In genomic region chr3:15794842-15795562, GRCh38 we compare ENCODE assay signal across 8 cellular contexts. TPM values are rescaled to one million over a fixed set of nuclear protein-coding genes. Genes with fewer than 3 reads are reported as not detected.
DNase-seq lines count a peak whose midpoint lies in the region; ATAC-seq and TF ChIP-seq lines count a peak whose summit lies in the region.

No MANE protein-coding gene starts in this region.

- no peak for DNase-seq in heart left ventricle
- no peak for DNase-seq in left cardiac atrium
- no peak for DNase-seq in activated T-helper 2 cell treated with anti-CD3 and anti-CD28 coated beads, Interferon-gamma antibody, Interleukin-2, Interleukin-4, amounts not matched to agents 10 μg/mL and 5 μg/mL and 100 μg/mL, durations not matched to agents 14 hours and 24 hours and 36 hours (ENCODE audit: low spot score)
- peak; percentile 2 for DNase-seq in kidney tubule cell (ENCODE audit: low spot score)
- no peak for DNase-seq in activated naive CD4-positive, alpha-beta T cell treated with anti-CD3 and anti-CD28 coated beads, Interleukin-2, amount 10 ng/mL, durations not matched to agents 7 days and 5 days
- no peak for DNase-seq in effector CD8-positive, alpha-beta T cell (lab: John Stamatoyannopoulos, UW)

- peaks cover 46% of the 10 kb centered on the region for H3K36me3 Mint-ChIP-seq in activated T-helper 2 cell treated with anti-CD3 and anti-CD28 coated beads, Interferon-gamma antibody, Interleukin-2, Interleukin-4, amounts not matched to agents 10 μg/mL and 5 μg/mL and 100 μg/mL, durations not matched to agents 14 hours and 24 hours and 36 hours (ENCODE audit: low read depth)
- H3K36me3 Mint-ChIP-seq in activated naive CD4-positive, alpha-beta T cell treated with anti-CD3 and anti-CD28 coated beads, Interleukin-2, amount 10 ng/mL, durations not matched to agents 7 days and 5 days = peaks cover 34% of the 10 kb centered on the region

- TF ChIP-seq CTCF in heart left ventricle (IDR thresholded peaks at IDR 0.05) = no peak

- H3K36me3 ChIP-seq in heart left ventricle (peaks cover 0 to 2% (median 0%) of the 10 kb centered on the region in 9 donors), urinary bladder (ENCODE audit: insufficient read depth) (no peaks in the 10 kb centered on the region)

- peaks cover 0 to 66% (median 13%) of the 10 kb centered on the region in 12 donors for H3K4me1 ChIP-seq in heart left ventricle
- H3K4me1 ChIP-seq in urinary bladder (ENCODE audit: insufficient read depth) = no peaks in the 10 kb centered on the region

- TF ChIP-seq POLR2A in heart left ventricle (IDR thresholded peaks at IDR 0.05) = no peak

- H3K4me1 Mint-ChIP-seq in activated T-helper 2 cell treated with anti-CD3 and anti-CD28 coated beads, Interferon-gamma antibody, Interleukin-2, Interleukin-4, amounts not matched to agents 10 μg/mL and 5 μg/mL and 100 μg/mL, durations not matched to agents 14 hours and 24 hours and 36 hours (ENCODE audit: low read depth) = peaks cover 74% of the 10 kb centered on the region
- H3K4me1 Mint-ChIP-seq in activated naive CD4-positive, alpha-beta T cell treated with anti-CD3 and anti-CD28 coated beads, Interleukin-2, amount 10 ng/mL, durations not matched to agents 7 days and 5 days = peaks cover 50% of the 10 kb centered on the region

- CTCF ChIA-PET in activated naive CD4-positive, alpha-beta T cell treated with anti-CD3 and anti-CD28 coated beads, Interleukin-2, amount 10 ng/mL, durations not matched to agents 7 days and 5 days (lab: Charles Lee) = interaction anchor here (1.0 to 1.7 kb wide), 2 partner anchors 17 to 148 kb away, joined by 3 to 5 read pairs; no protein-coding TSS in a partner anchor

- 71 to 86% (median 79%) methylated on average over 2 of the region's 2 CpGs for WGBS in heart left ventricle, 4 donors
- WGBS in urinary bladder = 33% methylated on average over 2 of the region's 2 CpGs

- peak overlapping the region; percentile 81 for H3K4me3 Mint-ChIP-seq in activated T-helper 2 cell treated with anti-CD3 and anti-CD28 coated beads, Interferon-gamma antibody, Interleukin-2, Interleukin-4, amounts not matched to agents 10 μg/mL and 5 μg/mL and 100 μg/mL, durations not matched to agents 14 hours and 24 hours and 36 hours (ENCODE audit: low read depth)
- no peak overlapping the region for H3K4me3 Mint-ChIP-seq in activated naive CD4-positive, alpha-beta T cell treated with anti-CD3 and anti-CD28 coated beads, Interleukin-2, amount 10 ng/mL, durations not matched to agents 7 days and 5 days

- ATAC-seq in heart left ventricle (no peak), left cardiac atrium (no peak), GM18868 (IDR thresholded peaks at IDR 0.05; ENCODE audit: unreplicated experiment) (no peak)

- no peaks in the 10 kb centered on the region for H3K27me3 Mint-ChIP-seq in activated T-helper 2 cell treated with anti-CD3 and anti-CD28 coated beads, Interferon-gamma antibody, Interleukin-2, Interleukin-4, amounts not matched to agents 10 μg/mL and 5 μg/mL and 100 μg/mL, durations not matched to agents 14 hours and 24 hours and 36 hours (ENCODE audit: low read depth)
- H3K27me3 Mint-ChIP-seq in activated naive CD4-positive, alpha-beta T cell treated with anti-CD3 and anti-CD28 coated beads, Interleukin-2, amount 10 ng/mL, durations not matched to agents 7 days and 5 days = no peaks in the 10 kb centered on the region

- H3K27ac ChIP-seq in heart left ventricle (peak overlapping the region in 5 of 12 donors; percentile 37 to 85 (median 64)), urinary bladder (ENCODE audit: low read depth) (peak overlapping the region; percentile 10)

- H3K4me3 ChIP-seq in heart left ventricle (peak overlapping the region in 7 of 12 donors; percentile 2 to 53 (median 45)), urinary bladder (ENCODE audit: low read depth, low read length) (no peak overlapping the region)

- H3K9me3 Mint-ChIP-seq in activated T-helper 2 cell treated with anti-CD3 and anti-CD28 coated beads, Interferon-gamma antibody, Interleukin-2, Interleukin-4, amounts not matched to agents 10 μg/mL and 5 μg/mL and 100 μg/mL, durations not matched to agents 14 hours and 24 hours and 36 hours = peaks cover 19% of the 10 kb centered on the region
- H3K9me3 Mint-ChIP-seq in activated naive CD4-positive, alpha-beta T cell treated with anti-CD3 and anti-CD28 coated beads, Interleukin-2, amount 10 ng/mL, durations not matched to agents 7 days and 5 days = peaks cover 3% of the 10 kb centered on the region

- intact Hi-C loops in heart left ventricle (cut with DNase I) (no loop called here), left cardiac atrium (cut with DNase I) (no loop called here)
- intact Hi-C loops in activated T-helper 2 cell treated with anti-CD3 and anti-CD28 coated beads, Interferon-gamma antibody, Interleukin-2, Interleukin-4, amounts not matched to agents 10 μg/mL and 5 μg/mL and 100 μg/mL, durations not matched to agents 14 hours and 24 hours and 36 hours (cut with micrococcal nuclease) = loop anchor here (5.0 kb wide), 3 partner anchors 68 to 698 kb away; partner anchors contain the start of gene RBSN

- peak overlapping the region; percentile 92 for H3K27ac Mint-ChIP-seq in activated T-helper 2 cell treated with anti-CD3 and anti-CD28 coated beads, Interferon-gamma antibody, Interleukin-2, Interleukin-4, amounts not matched to agents 10 μg/mL and 5 μg/mL and 100 μg/mL, durations not matched to agents 14 hours and 24 hours and 36 hours
- no peak overlapping the region for H3K27ac Mint-ChIP-seq in activated naive CD4-positive, alpha-beta T cell treated with anti-CD3 and anti-CD28 coated beads, Interleukin-2, amount 10 ng/mL, durations not matched to agents 7 days and 5 days

- H3K9me3 ChIP-seq in heart left ventricle = peaks cover 0 to 7% (median 0%) of the 10 kb centered on the region in 12 donors

- no peaks in the 10 kb centered on the region for H3K27me3 ChIP-seq in heart left ventricle

RNA-seq across cellular contexts. Expression of gene ANKRD28, which starts 2.8 kb away (rescaled TPM):
- 10 to 100 TPM; 20.9 to 32.1 (median 24.6) TPM for total RNA-seq in heart left ventricle
- 10 to 100 TPM in 1 of 2 donors, 1 to 10 TPM in 1; 4.9 to 15.1 TPM for polyA plus RNA-seq in heart left ventricle
- total RNA-seq in left cardiac atrium = 10 to 100 TPM; 11.1 to 13.0 TPM
- total RNA-seq in activated T-helper 2 cell treated with anti-CD3 and anti-CD28 coated beads, Interferon-gamma antibody, Interleukin-2, Interleukin-4, amounts not matched to agents 10 μg/mL and 5 μg/mL and 100 μg/mL, durations not matched to agents 14 hours and 24 hours and 36 hours = 44.2 and 45.5 TPM in 2 replicates
- 83.8 TPM for total RNA-seq in urinary bladder
- 12.6 TPM for polyA plus RNA-seq in urinary bladder
